12 cellular contexts compared by ENCODE assay signal in genomic region chr1:172167801-172168596, GRCh38.
A peak's percentile ranks its signal among the peaks of the same experiment; 100 is the strongest.
DNase-seq lines count a peak whose midpoint lies in the region; ATAC-seq and TF ChIP-seq lines count a peak whose summit lies in the region.
"Had no signal": no experiment of that assay in that cellular context is flagged by ENCODE, and none has a peak within 500 bp of the region (broad histone marks: within the 10 kb centered on the region; RNA-seq: fewer than 3 reads in every experiment).

No MANE protein-coding gene starts in this region.

- peak overlapping the region; percentile 8; the same call in 1 of the 2 replicates for H3K4me2 ChIP-seq in SK-N-SH

- POLR2A ChIA-PET in SK-N-SH (lab: Yijun Ruan, JAX) = no interaction called here

- no peak overlapping the region for H3K9ac ChIP-seq in SK-N-SH
- H3K9ac ChIP-seq: parathyroid adenoma had no signal

- H3K4me3 ChIP-seq in SK-N-SH (ENCODE audit: low read depth in 2 of 2, low read length in 1 of 2) (no peak overlapping the region), cardiac muscle cell (no peak overlapping the region)
- H3K4me3 ChIP-seq: gastrocnemius medialis had no signal

- H3K27ac ChIP-seq in SK-N-SH (ENCODE audit: low read depth in 2 of 2, low read length in 1 of 2) (peak overlapping the region; percentile 55 to 93; a peak in 3 of 4 replicates), cardiac muscle cell (peak overlapping the region; percentile 41)
- H3K27ac ChIP-seq: gastrocnemius medialis, parathyroid adenoma had no signal

- H3K4me1 ChIP-seq in SK-N-SH (ENCODE audit: control insufficient read depth in 1 of 2, insufficient read depth in 2 of 2, low read depth in 1 of 2, low read length in 1 of 2) = peaks cover 22 to 24% of the 10 kb centered on the region in 2 experiments
- H3K4me1 ChIP-seq in cardiac muscle cell (ENCODE audit: low read depth) = peaks cover 6% of the 10 kb centered on the region
- H3K4me1 ChIP-seq: gastrocnemius medialis, parathyroid adenoma had no signal

- no peak overlapping the region for H2AFZ ChIP-seq in SK-N-SH (ENCODE audit: low read depth)
- H2AFZ ChIP-seq: parathyroid adenoma had no signal

- H3K27me3 ChIP-seq in SK-N-SH (ENCODE audit: insufficient read depth) (no peaks in the 10 kb centered on the region), cardiac muscle cell (no peaks in the 10 kb centered on the region)
- H3K27me3 ChIP-seq: gastrocnemius medialis had no signal

- TF ChIP-seq RAD21 in SK-N-SH (IDR thresholded peaks at IDR 0.05; ENCODE audit: low read length) = 0 out of 2 replicates have a peak, but pooled peaks have one; percentile 3

- no peaks in the 10 kb centered on the region for H4K20me1 ChIP-seq in SK-N-SH (ENCODE audit: insufficient read depth)

- WGBS in SK-N-SH (ENCODE audit: low lambda C conversion rate) = 52% methylated on average over 4 of the region's 4 CpGs

- no peaks in the 10 kb centered on the region for H3K79me2 ChIP-seq in SK-N-SH (ENCODE audit: insufficient read depth)
- H3K79me2 ChIP-seq: parathyroid adenoma had no signal

- no peak for ATAC-seq in GM18909 (IDR thresholded peaks at IDR 0.05; ENCODE audit: poor library complexity, unreplicated experiment)
- ATAC-seq: gastrocnemius medialis had no signal

- peak; percentile 91 for TF ChIP-seq EP300 in SK-N-SH (IDR thresholded peaks at IDR 0.05; ENCODE audit: borderline replicate concordance in 1 of 2, low read depth in 1 of 2, low read length in 1 of 2)

- H3K9me3 ChIP-seq in SK-N-SH = no peaks in the 10 kb centered on the region
- no peaks in the 10 kb centered on the region for H3K9me3 ChIP-seq in cardiac muscle cell (ENCODE audit: low read depth)
- H3K9me3 ChIP-seq: gastrocnemius medialis had no signal

- H3F3A ChIP-seq in SK-N-SH (replicated peaks; ENCODE audit: insufficient read depth) = peaks cover 16% of the 10 kb centered on the region

- H3K9me2 ChIP-seq in SK-N-SH = no peaks in the 10 kb centered on the region

- TF ChIP-seq CTCF in SK-N-SH (IDR thresholded peaks at IDR 0.05) = no peak
- TF ChIP-seq CTCF in cardiac muscle cell (IDR thresholded peaks at IDR 0.05; ENCODE audit: low read depth, low read length) = no peak

- DNase-seq in NCI-H1436 (lab: John Stamatoyannopoulos, UW) = peak; percentile 1
- DNase-seq in NCI-H1436 treated with DMSO at 0.1 percent for 48 hours (lab: John Stamatoyannopoulos, UW) = no peak
- DNase-seq in SK-N-SH = peak; percentile 1
- peak; percentile 71 to 93 for DNase-seq in cardiac muscle cell (ENCODE audit: low read depth in 1 of 2, low spot score in 1 of 2)
- peak; percentile 95 for DNase-seq in superior temporal gyrus (ENCODE audit: extremely low spot score)
- DNase-seq in NCI-H510A treated with DMSO at 0.1 percent for 48 hours (lab: John Stamatoyannopoulos, UW) = no peak
- no peak for DNase-seq in NK-92 treated with Interleukin-12 subunit alpha and Interleukin-12 subunit beta, amount 100 ng/mL, for 24 hours (lab: John Stamatoyannopoulos, UW)
- DNase-seq: activated effector memory CD4-positive, alpha-beta T cell treated with Interleukin-2 at 50 U/mL for 16 hours; gastrocnemius medialis; T-helper 1 cell had no signal

- H3K36me3 ChIP-seq in SK-N-SH (replicated peaks in 1 of 2; ENCODE audit: control insufficient read depth in 1 of 2, insufficient read depth in 2 of 2, low read length in 1 of 2) (no peaks in the 10 kb centered on the region), cardiac muscle cell (no peaks in the 10 kb centered on the region)
- H3K36me3 ChIP-seq: gastrocnemius medialis had no signal

- CTCF ChIA-PET in SK-N-SH (lab: Yijun Ruan, JAX) = interaction anchor here (1.6 kb wide), 1 partner anchor 48 kb away, joined by 3 read pairs; no protein-coding TSS in a partner anchor

TF ChIP-seq in SK-N-SH, 30 proteins besides CTCF, POLR2A, EP300 and RAD21:
- TF ChIP-seq MXI1 (IDR thresholded peaks at IDR 0.05; ENCODE audit: low read depth, low read length) (no peak), MAX (IDR thresholded peaks at IDR 0.05; ENCODE audit: low read depth) (no peak; the same call in 1 of the 2 replicates), TEAD4 (IDR thresholded peaks at IDR 0.05; ENCODE audit: borderline replicate concordance, insufficient read depth) (peak; percentile 93), NFIC (IDR thresholded peaks at IDR 0.05; ENCODE audit: borderline replicate concordance) (peak; percentile 97), RCOR1 (IDR thresholded peaks at IDR 0.05; ENCODE audit: low read length) (peak; percentile 60; the same call in 1 of the 2 replicates), PBX3 (IDR thresholded peaks at IDR 0.05) (peak; percentile 96), FOXM1 (IDR thresholded peaks at IDR 0.05; ENCODE audit: low read depth) (peak; percentile 87; the same call in 1 of the 2 replicates), ELF1 (IDR thresholded peaks at IDR 0.05) (0 out of 2 replicates have a peak, but pooled peaks have one; percentile 12), RXRA (IDR thresholded peaks at IDR 0.05; ENCODE audit: borderline replicate concordance, low read depth) (peak; percentile 69; the same call in 1 of the 2 replicates), SIN3A (IDR thresholded peaks at IDR 0.05; ENCODE audit: borderline replicate concordance, low read depth, low read length) (peak; percentile 66; the same call in 1 of the 2 replicates), JUND (IDR thresholded peaks at IDR 0.05) (peak; percentile 86), MEF2A (IDR thresholded peaks at IDR 0.05; ENCODE audit: borderline replicate concordance, low read depth) (peak; percentile 66; the same call in 1 of the 2 replicates), SMC3 (IDR thresholded peaks at IDR 0.05; ENCODE audit: low read depth, low read length) (peak; percentile 13; the same call in 1 of the 2 replicates), NRF1 (IDR thresholded peaks at IDR 0.05; ENCODE audit: low read depth, low read length) (no peak), FOSL2 (IDR thresholded peaks at IDR 0.05; ENCODE audit: borderline replicate concordance, low read depth) (peak; percentile 58; the same call in 1 of the 2 replicates), CHD2 (IDR thresholded peaks at IDR 0.05; ENCODE audit: low read length, partially characterized antibody) (no peak), TAF1 (IDR thresholded peaks at IDR 0.05; ENCODE audit: borderline replicate concordance, low read depth, low read length) (no peak), ZBTB33 (IDR thresholded peaks at IDR 0.05; ENCODE audit: borderline replicate concordance, low read depth) (no peak), TCF12 (IDR thresholded peaks at IDR 0.05) (peak; percentile 99), USF1 (IDR thresholded peaks at IDR 0.05; ENCODE audit: borderline replicate concordance, low read depth) (no peak), POLR2AphosphoS5 (IDR thresholded peaks at IDR 0.05; ENCODE audit: low read depth, low read length) (peak; percentile 92), USF2 (IDR thresholded peaks at IDR 0.05; ENCODE audit: borderline replicate concordance, low read depth, low read length) (no peak)
TF ChIP-seq in SK-N-SH: peak in this region for 14.

Comparison
In these comparisons a context has a peak if more than half of its experiments do, and no peak if none do; other contexts are left out.
1. DNase-seq: peak in NCI-H1436 (single experiment), SK-N-SH (single experiment), cardiac muscle cell (2 of 2) and superior temporal gyrus (single experiment); none in NCI-H1436 treated with DMSO at 0.1 percent for 48 hours (single experiment), NCI-H510A treated with DMSO at 0.1 percent for 48 hours (single experiment) and NK-92 treated with Interleukin-12 subunit alpha and Interleukin-12 subunit beta, amount 100 ng/mL, for 24 hours (single experiment).